ENCODE assay signal across 8 cellular contexts in genomic region chr22:50247748-50248147, GRCh38. TPM values are rescaled to one million over a fixed set of nuclear protein-coding genes. Genes with fewer than 3 reads are reported as not detected.
DNase-seq lines count a peak whose midpoint lies in the region; ATAC-seq and TF ChIP-seq lines count a peak whose summit lies in the region.

No MANE protein-coding gene starts in this region.

- no peak for TF ChIP-seq POLR2A in suprapubic skin (IDR thresholded peaks at IDR 0.05)

- H3K36me3 ChIP-seq in mucosa of descending colon (ENCODE audit: low read depth) (no peaks in the 10 kb centered on the region), suprapubic skin (peaks cover 11% of the 10 kb centered on the region)

- TF ChIP-seq CTCF in mucosa of descending colon (IDR thresholded peaks at IDR 0.05) (no peak), suprapubic skin (IDR thresholded peaks at IDR 0.05) (no peak)

- peaks cover 10% of the 10 kb centered on the region for H3K4me1 Mint-ChIP-seq in activated T-helper 2 cell treated with anti-CD3 and anti-CD28 coated beads, Interferon-gamma antibody, Interleukin-2, Interleukin-4, amounts not matched to agents 10 μg/mL and 5 μg/mL and 100 μg/mL, durations not matched to agents 14 hours and 24 hours and 36 hours (ENCODE audit: low read depth)

- H3K4me1 ChIP-seq in mucosa of descending colon (ENCODE audit: low read depth), result peaks cover 48% of the 10 kb centered on the region
- H3K4me1 ChIP-seq in suprapubic skin, result peaks cover 80% of the 10 kb centered on the region

- H3K36me3 Mint-ChIP-seq in activated T-helper 2 cell treated with anti-CD3 and anti-CD28 coated beads, Interferon-gamma antibody, Interleukin-2, Interleukin-4, amounts not matched to agents 10 μg/mL and 5 μg/mL and 100 μg/mL, durations not matched to agents 14 hours and 24 hours and 36 hours (ENCODE audit: low read depth), result peaks cover 26% of the 10 kb centered on the region

- H3K27ac ChIP-seq in suprapubic skin, result no peak overlapping the region

- TF ChIP-seq EP300 in suprapubic skin (IDR thresholded peaks at IDR 0.05), result no peak

- H3K4me3 Mint-ChIP-seq in activated T-helper 2 cell treated with anti-CD3 and anti-CD28 coated beads, Interferon-gamma antibody, Interleukin-2, Interleukin-4, amounts not matched to agents 10 μg/mL and 5 μg/mL and 100 μg/mL, durations not matched to agents 14 hours and 24 hours and 36 hours (ENCODE audit: low read depth), result peak overlapping the region; percentile 17

- peak overlapping the region; percentile 77 for H3K27ac Mint-ChIP-seq in activated T-helper 2 cell treated with anti-CD3 and anti-CD28 coated beads, Interferon-gamma antibody, Interleukin-2, Interleukin-4, amounts not matched to agents 10 μg/mL and 5 μg/mL and 100 μg/mL, durations not matched to agents 14 hours and 24 hours and 36 hours

- ATAC-seq in mucosa of descending colon, result peak; percentile 38
- ATAC-seq in HG02759 (IDR thresholded peaks at IDR 0.05; ENCODE audit: unreplicated experiment), result no peak
- no peak for ATAC-seq in GM18498 (IDR thresholded peaks at IDR 0.05; ENCODE audit: unreplicated experiment)

- no peaks in the 10 kb centered on the region for H3K27me3 ChIP-seq in suprapubic skin

- intact Hi-C loops in activated T-helper 2 cell treated with anti-CD3 and anti-CD28 coated beads, Interferon-gamma antibody, Interleukin-2, Interleukin-4, amounts not matched to agents 10 μg/mL and 5 μg/mL and 100 μg/mL, durations not matched to agents 14 hours and 24 hours and 36 hours (cut with micrococcal nuclease), result loop anchor here (10.0 kb wide), 1 partner anchor 277 kb away; the partner anchor contains the start of gene SCO2
- intact Hi-C loops in mucosa of descending colon (cut with DNase I, micrococcal nuclease), result loop anchor here in 1 of 2 donors (10.0 kb wide), 1 partner anchor 247 kb away; no protein-coding TSS in a partner anchor

- no peaks in the 10 kb centered on the region for H3K9me3 Mint-ChIP-seq in activated T-helper 2 cell treated with anti-CD3 and anti-CD28 coated beads, Interferon-gamma antibody, Interleukin-2, Interleukin-4, amounts not matched to agents 10 μg/mL and 5 μg/mL and 100 μg/mL, durations not matched to agents 14 hours and 24 hours and 36 hours

- no peaks in the 10 kb centered on the region for H3K27me3 Mint-ChIP-seq in activated T-helper 2 cell treated with anti-CD3 and anti-CD28 coated beads, Interferon-gamma antibody, Interleukin-2, Interleukin-4, amounts not matched to agents 10 μg/mL and 5 μg/mL and 100 μg/mL, durations not matched to agents 14 hours and 24 hours and 36 hours (ENCODE audit: low read depth)

- no peak overlapping the region for H3K4me3 ChIP-seq in mucosa of descending colon
- H3K4me3 ChIP-seq in suprapubic skin, result no peak overlapping the region

- DNase-seq in DMS 273 (lab: John Stamatoyannopoulos, UW; ENCODE audit: unreplicated experiment), result peak; percentile 24
- no peak for DNase-seq in DMS 273 treated with DMSO at 0.1 percent for 48 hours (lab: John Stamatoyannopoulos, UW)
- DNase-seq in NCI-H510A (lab: John Stamatoyannopoulos, UW), result peak; percentile 78
- DNase-seq in activated T-helper 2 cell treated with anti-CD3 and anti-CD28 coated beads, Interferon-gamma antibody, Interleukin-2, Interleukin-4, amounts not matched to agents 10 μg/mL and 5 μg/mL and 100 μg/mL, durations not matched to agents 14 hours and 24 hours and 36 hours (ENCODE audit: low spot score), result peak; percentile 46
- peak; percentile 80 to 85 (median 82) for DNase-seq in mucosa of descending colon
- no peak for DNase-seq in suprapubic skin (ENCODE audit: low spot score in 2 of 2)

- H3K9me3 ChIP-seq in mucosa of descending colon (no peaks in the 10 kb centered on the region), suprapubic skin (no peaks in the 10 kb centered on the region)

- WGBS in suprapubic skin, result 60% methylated on average over 4 of the region's 16 CpGs

RNA-seq across cellular contexts. Expression of gene TUBGCP6, which starts 2.9 kb away (rescaled TPM):
- total RNA-seq in activated T-helper 2 cell treated with anti-CD3 and anti-CD28 coated beads, Interferon-gamma antibody, Interleukin-2, Interleukin-4, amounts not matched to agents 10 μg/mL and 5 μg/mL and 100 μg/mL, durations not matched to agents 14 hours and 24 hours and 36 hours, result 48.8 and 49.6 TPM in 2 replicates
- total RNA-seq in mucosa of descending colon, result 10 to 100 TPM; 34.5 to 41.6 (median 40.5) TPM
- 100 to 1,000 TPM in 1 of 4 donors, 10 to 100 TPM in 3; 43.0 to 113 (median 69.7) TPM for total RNA-seq in suprapubic skin

RNA-seq across cellular contexts. Expression of gene HDAC10, which starts 3.3 kb away (rescaled TPM):
- total RNA-seq in activated T-helper 2 cell treated with anti-CD3 and anti-CD28 coated beads, Interferon-gamma antibody, Interleukin-2, Interleukin-4, amounts not matched to agents 10 μg/mL and 5 μg/mL and 100 μg/mL, durations not matched to agents 14 hours and 24 hours and 36 hours, result 60.0 and 62.9 TPM in 2 replicates
- total RNA-seq in mucosa of descending colon (10 to 100 TPM; 39.5 to 66.3 (median 47.8) TPM), suprapubic skin (10 to 100 TPM; 43.1 to 93.7 (median 56.2) TPM)

RNA-seq across cellular contexts. Expression of gene MAPK12, which starts 13.7 kb away (rescaled TPM):
- 16.3 and 17.6 TPM in 2 replicates for total RNA-seq in activated T-helper 2 cell treated with anti-CD3 and anti-CD28 coated beads, Interferon-gamma antibody, Interleukin-2, Interleukin-4, amounts not matched to agents 10 μg/mL and 5 μg/mL and 100 μg/mL, durations not matched to agents 14 hours and 24 hours and 36 hours
- total RNA-seq in mucosa of descending colon (1 to 10 TPM; 2.3 to 6.5 (median 5.2) TPM), suprapubic skin (1 to 10 TPM; 1.3 to 5.7 (median 3.3) TPM)

RNA-seq across cellular contexts. Expression of gene MAPK11, which starts 22.4 kb away (rescaled TPM):
- 19.0 and 20.9 TPM in 2 replicates for total RNA-seq in activated T-helper 2 cell treated with anti-CD3 and anti-CD28 coated beads, Interferon-gamma antibody, Interleukin-2, Interleukin-4, amounts not matched to agents 10 μg/mL and 5 μg/mL and 100 μg/mL, durations not matched to agents 14 hours and 24 hours and 36 hours
- total RNA-seq in mucosa of descending colon (1 to 10 TPM; 1.8 to 4.3 (median 3.2) TPM), suprapubic skin (1 to 10 TPM; 3.8 to 5.8 (median 4.5) TPM)

RNA-seq across cellular contexts. Expression of gene SELENOO, which starts 46.9 kb away (rescaled TPM):
- 26.3 and 26.4 TPM in 2 replicates for total RNA-seq in activated T-helper 2 cell treated with anti-CD3 and anti-CD28 coated beads, Interferon-gamma antibody, Interleukin-2, Interleukin-4, amounts not matched to agents 10 μg/mL and 5 μg/mL and 100 μg/mL, durations not matched to agents 14 hours and 24 hours and 36 hours
- total RNA-seq in mucosa of descending colon (10 to 100 TPM; 21.5 to 23.8 (median 23.1) TPM), suprapubic skin (10 to 100 TPM; 27.4 to 66.1 (median 36.1) TPM)

Comparison
In these comparisons a context has a peak if more than half of its experiments do, and no peak if none do; other contexts are left out.
1. DNase-seq: peak in DMS 273 (single experiment), NCI-H510A (single experiment), activated T-helper 2 cell treated with anti-CD3 and anti-CD28 coated beads, Interferon-gamma antibody, Interleukin-2, Interleukin-4, amounts not matched to agents 10 μg/mL and 5 μg/mL and 100 μg/mL, durations not matched to agents 14 hours and 24 hours and 36 hours (single experiment) and mucosa of descending colon (3 of 3); none in DMS 273 treated with DMSO at 0.1 percent for 48 hours (single experiment) and suprapubic skin (0 of 2).